In genomic region chr2:10478916-10479315, GRCh38 we compare ENCODE assay signal across 1 cellular context.
TF ChIP-seq lines count a peak whose summit lies in the region.

No MANE protein-coding gene starts in this region.

TF ChIP-seq in K562, 482 proteins besides CTCF, POLR2A, EP300 and RAD21:
- TF ChIP-seq ARID3B (CRISPR knock-in tag; IDR thresholded peaks at IDR 0.05; ENCODE audit: borderline replicate concordance) (no peak), VEZF1 (CRISPR knock-in tag; IDR thresholded peaks at IDR 0.05) (peak; percentile 51), ZBTB33 (CRISPR knock-in tag; IDR thresholded peaks at IDR 0.05) (0 out of 2 replicates have a peak, but pooled peaks have one; percentile 34)
- TF ChIP-seq, protein P1, sequence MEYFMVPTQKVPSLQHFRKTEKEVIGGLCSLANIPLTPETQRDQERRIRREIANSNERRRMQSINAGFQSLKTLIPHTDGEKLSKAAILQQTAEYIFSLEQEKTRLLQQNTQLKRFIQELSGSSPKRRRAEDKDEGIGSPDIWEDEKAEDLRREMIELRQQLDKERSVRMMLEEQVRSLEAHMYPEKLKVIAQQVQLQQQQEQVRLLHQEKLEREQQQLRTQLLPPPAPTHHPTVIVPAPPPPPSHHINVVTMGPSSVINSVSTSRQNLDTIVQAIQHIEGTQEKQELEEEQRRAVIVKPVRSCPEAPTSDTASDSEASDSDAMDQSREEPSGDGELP (CRISPR knock-in tag; IDR thresholded peaks at IDR 0.05; ENCODE audit: borderline replicate concordance) = peak; percentile 45; the same call in 1 of the 2 replicates
